ENCODE assay signal across 14 cellular contexts in the genomic region with DNA sequence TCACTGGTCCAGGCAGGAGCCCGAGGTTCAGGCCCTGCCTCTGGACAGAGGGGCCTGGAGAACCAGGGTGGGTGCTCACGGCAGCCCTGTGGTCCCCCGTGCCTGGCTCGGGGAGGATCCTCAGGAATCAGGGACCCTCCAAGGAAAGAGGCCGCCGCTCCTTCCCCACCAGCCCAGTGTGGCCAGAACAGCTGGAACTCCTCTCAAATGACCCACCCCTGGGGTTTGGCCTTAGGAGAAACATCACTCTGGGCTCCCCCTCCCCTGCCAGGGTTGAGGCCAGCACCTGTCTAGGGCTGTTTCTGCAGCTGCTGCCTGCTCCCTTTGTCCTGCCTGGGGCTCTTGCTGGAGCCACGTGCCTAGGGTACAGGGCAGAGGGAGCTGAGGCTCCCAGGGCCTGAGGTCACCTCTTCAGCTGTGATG. TPM values are rescaled to one million over a fixed set of nuclear protein-coding genes. Genes with fewer than 3 reads are reported as not detected.
DNase-seq lines count a peak whose midpoint lies in the region; ATAC-seq and TF ChIP-seq lines count a peak whose summit lies in the region.
"Had no signal": no experiment of that assay in that cellular context is flagged by ENCODE, and none has a peak within 500 bp of the region (broad histone marks: within the 10 kb centered on the region; RNA-seq: fewer than 3 reads in every experiment).

No MANE protein-coding gene starts in this region.

- no peak for DNase-seq in stimulated activated naive CD8-positive, alpha-beta T cell treated with anti-CD3 and anti-CD28 coated beads, Interleukin-15, amount 100 ng/mL, for 72 hours
- no peak for DNase-seq in stimulated activated naive CD8-positive, alpha-beta T cell treated with anti-CD3 and anti-CD28 coated beads, Interleukin-15, Interleukin-2, amounts not matched to agents 100 U/mL and 50 U/mL, for 24 hours
- no peak for DNase-seq in RWPE1 (ENCODE audit: low spot score)
- DNase-seq in left kidney (ENCODE audit: low read depth, low spot score) = peak; percentile 92
- no peak for DNase-seq in occipital lobe (lab: John Stamatoyannopoulos, UW)
- no peak for DNase-seq in T-helper 2 cell
- DNase-seq: activated CD8-positive, alpha-beta memory T cell treated with anti-CD3 and anti-CD28 coated beads, Interleukin-2, amount 50 U/mL, for 4 hours; gastrocnemius medialis; NCI-H1694; stimulated activated CD4-positive, alpha-beta T cell treated with anti-CD3 and anti-CD28 coated beads, Interleukin-1b, Interleukin-23, amount 100 ng/mL, for 48 hours had no signal

- POLR2A ChIA-PET in RWPE1 (lab: Yijun Ruan, JAX; ENCODE audit: low non-redundant PET) = no interaction called here

- no peak overlapping the region for H3K4me3 Mint-ChIP-seq in stimulated activated naive CD8-positive, alpha-beta T cell treated with anti-CD3 and anti-CD28 coated beads, Interleukin-15, amount 100 ng/mL, for 72 hours
- H3K4me3 Mint-ChIP-seq: T-helper 1 cell treated with Interleukin-12 subunit alpha and Interleukin-12 subunit beta and Interleukin-4 antibody, amounts not matched to agents 30 μg/mL and 1 μg/mL, for 36 hours had no signal

- ATAC-seq in stimulated activated naive CD8-positive, alpha-beta T cell treated with anti-CD3 and anti-CD28 coated beads, Interleukin-15, amount 100 ng/mL, for 72 hours = peak; percentile 24
- ATAC-seq in stimulated activated naive CD8-positive, alpha-beta T cell treated with anti-CD3 and anti-CD28 coated beads, Interleukin-15, Interleukin-2, amounts not matched to agents 100 U/mL and 50 U/mL, for 24 hours = no peak
- no peak for ATAC-seq in GM19395 (IDR thresholded peaks at IDR 0.05; ENCODE audit: unreplicated experiment)
- ATAC-seq in HG03565 (IDR thresholded peaks at IDR 0.05; ENCODE audit: unreplicated experiment) = no peak
- ATAC-seq: gastrocnemius medialis had no signal

- peak overlapping the region; percentile 43 for H3K27ac ChIP-seq in RWPE1
- H3K27ac ChIP-seq: gastrocnemius medialis, right atrium auricular region had no signal

- H3K27me3 Mint-ChIP-seq in stimulated activated naive CD8-positive, alpha-beta T cell treated with anti-CD3 and anti-CD28 coated beads, Interleukin-15, amount 100 ng/mL, for 72 hours = no peaks in the 10 kb centered on the region

- no peaks in the 10 kb centered on the region for H3K4me1 Mint-ChIP-seq in stimulated activated naive CD8-positive, alpha-beta T cell treated with anti-CD3 and anti-CD28 coated beads, Interleukin-15, amount 100 ng/mL, for 72 hours

- CTCF ChIA-PET in RWPE1 (lab: Yijun Ruan, JAX) = no interaction called here

- no peak for TF ChIP-seq CTCF in RWPE1 (conservative IDR thresholded peaks at IDR 0.05; ENCODE audit: low read depth)

- H3K27ac Mint-ChIP-seq in stimulated activated naive CD8-positive, alpha-beta T cell treated with anti-CD3 and anti-CD28 coated beads, Interleukin-15, amount 100 ng/mL, for 72 hours = no peak overlapping the region
- H3K27ac Mint-ChIP-seq: T-helper 1 cell treated with Interleukin-12 subunit alpha and Interleukin-12 subunit beta and Interleukin-4 antibody, amounts not matched to agents 30 μg/mL and 1 μg/mL, for 36 hours had no signal

- H3K9me3 Mint-ChIP-seq in stimulated activated naive CD8-positive, alpha-beta T cell treated with anti-CD3 and anti-CD28 coated beads, Interleukin-15, amount 100 ng/mL, for 72 hours = no peaks in the 10 kb centered on the region
- H3K9me3 Mint-ChIP-seq: T-helper 1 cell treated with Interleukin-12 subunit alpha and Interleukin-12 subunit beta and Interleukin-4 antibody, amounts not matched to agents 30 μg/mL and 1 μg/mL, for 36 hours had no signal

RNA-seq across cellular contexts. Expression of a gene that starts 27.9 kb away (rescaled TPM):
- 157 TPM for total RNA-seq in occipital lobe
